In the genomic region with DNA sequence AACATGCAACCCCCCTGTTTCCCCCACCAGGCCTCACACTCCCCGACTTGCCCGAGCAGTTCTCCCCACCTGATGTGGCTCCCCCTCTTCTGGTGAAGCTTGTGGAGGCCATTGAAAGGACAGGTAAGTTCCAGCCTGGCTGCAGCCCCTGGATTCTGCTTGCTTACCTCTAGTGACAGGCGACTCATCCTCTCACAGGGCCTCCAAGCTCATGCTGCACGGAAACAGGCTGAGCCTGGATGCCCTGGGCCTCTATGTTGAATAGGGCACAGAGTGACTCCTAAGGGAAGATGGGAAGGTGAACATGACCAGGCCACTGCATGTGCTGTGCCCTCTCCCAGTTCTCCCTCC, we compare ENCODE assay signal across 8 cellular contexts. TPM values are rescaled to one million over a fixed set of nuclear protein-coding genes. Genes with fewer than 3 reads are reported as not detected.
DNase-seq lines count a peak whose midpoint lies in the region; ATAC-seq and TF ChIP-seq lines count a peak whose summit lies in the region.

No MANE protein-coding gene starts in this region.

- no peak for TF ChIP-seq POLR2A in vagina (IDR thresholded peaks at IDR 0.05)

- H3K4ac ChIP-seq in mesenchymal stem cell (ENCODE audit: low read depth in 1 of 2, low read length in 2 of 2), result no peak overlapping the region

- 95% methylated on average over 4 of the region's 4 CpGs for WGBS in mesenchymal stem cell

- H3K36me3 Mint-ChIP-seq in activated T-helper 17 cell treated with anti-CD3 and anti-CD28 coated beads, Interleukin-2, amount 50 U/mL, for 72 hours (ENCODE audit: low read depth), result peaks cover 9% of the 10 kb centered on the region

- H3K27ac Mint-ChIP-seq in activated T-helper 17 cell treated with anti-CD3 and anti-CD28 coated beads, Interleukin-2, amount 50 U/mL, for 72 hours, result peak overlapping the region; percentile 83

- H2AK5ac ChIP-seq in mesenchymal stem cell (ENCODE audit: low read length, severe bottlenecking), result no peak overlapping the region

- no peak overlapping the region for H2AFZ ChIP-seq in mesenchymal stem cell (ENCODE audit: low read depth, low read length)

- H3K4me3 ChIP-seq in left ventricle myocardium inferior, result peak overlapping the region; percentile 66
- peak overlapping the region in 1 of 2 experiments; percentile 61 for H3K4me3 ChIP-seq in mesenchymal stem cell (ENCODE audit: insufficient read depth in 1 of 2, low read depth in 1 of 2, low read length in 2 of 2)
- H3K4me3 ChIP-seq in vagina, result peak overlapping the region in 1 of 2 donors; percentile 64

- peaks cover 5% of the 10 kb centered on the region for H3K4me1 Mint-ChIP-seq in activated T-helper 17 cell treated with anti-CD3 and anti-CD28 coated beads, Interleukin-2, amount 50 U/mL, for 72 hours

- peaks cover 25% of the 10 kb centered on the region for H3K79me1 ChIP-seq in mesenchymal stem cell (replicated peaks; ENCODE audit: low read length, poor library complexity, severe bottlenecking)

- no peak overlapping the region for H2BK15ac ChIP-seq in mesenchymal stem cell (ENCODE audit: low read depth, poor library complexity, severe bottlenecking)

- no peaks in the 10 kb centered on the region for H3K27me3 Mint-ChIP-seq in activated T-helper 17 cell treated with anti-CD3 and anti-CD28 coated beads, Interleukin-2, amount 50 U/mL, for 72 hours

- no peak for TF ChIP-seq CTCF in left ventricle myocardium inferior (IDR thresholded peaks at IDR 0.05; ENCODE audit: borderline replicate concordance)
- TF ChIP-seq CTCF in vagina (IDR thresholded peaks at IDR 0.05), result no peak

- H3K4me2 ChIP-seq in mesenchymal stem cell (ENCODE audit: low read length, poor library complexity, severe bottlenecking), result no peak overlapping the region

- no peak overlapping the region for H2BK5ac ChIP-seq in mesenchymal stem cell (ENCODE audit: low read depth, low read length, poor library complexity, severe bottlenecking)

- DNase-seq in left ventricle myocardium inferior (no peak), cardiac septum (ENCODE audit: low spot score) (no peak), mesenchymal stem cell (no peak), vagina (ENCODE audit: extremely low spot score in 2 of 2) (peak in 1 of 2 donors; percentile 82), NCI-H226 (no peak), Kasumi-1 (lab: John Stamatoyannopoulos, UW) (no peak)

- intact Hi-C loops in left ventricle myocardium inferior (cut with micrococcal nuclease), result no loop called here
- intact Hi-C loops in cardiac septum (cut with DNase I), result no loop called here
- intact Hi-C loops in vagina (cut with DNase I), result no loop called here

- H3K14ac ChIP-seq in mesenchymal stem cell (ENCODE audit: low read length in 2 of 2), result no peak overlapping the region

- H3K27me3 ChIP-seq in left ventricle myocardium inferior (ENCODE audit: low read depth), result no peaks in the 10 kb centered on the region
- no peaks in the 10 kb centered on the region for H3K27me3 ChIP-seq in mesenchymal stem cell (ENCODE audit: control insufficient read depth in 1 of 2, insufficient read depth in 1 of 2, low read length in 2 of 2)
- H3K27me3 ChIP-seq in vagina, result no peaks in the 10 kb centered on the region

- H3K9me3 ChIP-seq in left ventricle myocardium inferior (replicated peaks), result no peaks in the 10 kb centered on the region
- no peaks in the 10 kb centered on the region for H3K9me3 ChIP-seq in mesenchymal stem cell (ENCODE audit: control insufficient read depth, low read length)
- no peaks in the 10 kb centered on the region for H3K9me3 ChIP-seq in vagina

- no peak overlapping the region for H3K23ac ChIP-seq in mesenchymal stem cell (ENCODE audit: low read length in 2 of 2)

- ATAC-seq in activated T-helper 17 cell treated with anti-CD3 and anti-CD28 coated beads, Interleukin-2, amount 50 U/mL, for 72 hours (replicated peaks), result no peak
- ATAC-seq in HG03095 (IDR thresholded peaks at IDR 0.05; ENCODE audit: unreplicated experiment), result no peak

- H3K4me1 ChIP-seq in left ventricle myocardium inferior (peaks cover 47% of the 10 kb centered on the region), mesenchymal stem cell (ENCODE audit: control insufficient read depth, insufficient read depth, low read depth, low read length) (peaks cover 35% of the 10 kb centered on the region), vagina (peaks cover 47% of the 10 kb centered on the region)

- H3K36me3 ChIP-seq in left ventricle myocardium inferior (peaks cover 48% of the 10 kb centered on the region), mesenchymal stem cell (ENCODE audit: control insufficient read depth in 1 of 2, insufficient read depth in 2 of 2, low read depth in 1 of 2, low read length in 2 of 2) (peaks cover 43 to 67% of the 10 kb centered on the region in 2 experiments), vagina (peaks cover 0 to 30% of the 10 kb centered on the region in 2 donors)

- H3K9ac ChIP-seq in mesenchymal stem cell (ENCODE audit: low read length), result peak overlapping the region; percentile 51

- H4K91ac ChIP-seq in mesenchymal stem cell (ENCODE audit: low read length), result no peak overlapping the region

- no peak overlapping the region for H2BK120ac ChIP-seq in mesenchymal stem cell (ENCODE audit: low read depth, low read length)

- peak overlapping the region; percentile 91 for H3K27ac ChIP-seq in left ventricle myocardium inferior (replicated peaks)
- no peak overlapping the region for H3K27ac ChIP-seq in mesenchymal stem cell (ENCODE audit: low read length, poor library complexity, severe bottlenecking)
- peak overlapping the region; percentile 73 for H3K27ac ChIP-seq in vagina

- peak overlapping the region in 1 of 2 experiments; percentile 14 for H3K18ac ChIP-seq in mesenchymal stem cell (ENCODE audit: low read depth in 1 of 2, low read length in 2 of 2)

- no peaks in the 10 kb centered on the region for H3K9me3 Mint-ChIP-seq in activated T-helper 17 cell treated with anti-CD3 and anti-CD28 coated beads, Interleukin-2, amount 50 U/mL, for 72 hours

- peak overlapping the region; percentile 88 for H4K8ac ChIP-seq in mesenchymal stem cell (ENCODE audit: low read length)

- H3K4me3 Mint-ChIP-seq in activated T-helper 17 cell treated with anti-CD3 and anti-CD28 coated beads, Interleukin-2, amount 50 U/mL, for 72 hours, result peak overlapping the region; percentile 74

- no peak overlapping the region for H2BK12ac ChIP-seq in mesenchymal stem cell (ENCODE audit: low read length in 2 of 2)

RNA-seq across cellular contexts. Expression of a gene that starts 7.5 kb away (rescaled TPM):
- total RNA-seq in left ventricle myocardium inferior, result 28.0 TPM
- 28.3 TPM for total RNA-seq in cardiac septum
- 10 to 100 TPM; 13.0 to 21.8 TPM for total RNA-seq in activated T-helper 17 cell treated with anti-CD3 and anti-CD28 coated beads, Interleukin-2, amount 50 U/mL, for 72 hours
- polyA plus RNA-seq in mesenchymal stem cell (2013, experiment 1 of 2), result 83.2 TPM
- 80.2 TPM for polyA plus RNA-seq in mesenchymal stem cell (2013, experiment 2 of 2)
- 24.8 TPM for total RNA-seq in vagina

RNA-seq across cellular contexts. Expression of a gene that starts 13.2 kb away (rescaled TPM):
- total RNA-seq in left ventricle myocardium inferior, result 23.3 TPM
- 14.6 TPM for total RNA-seq in cardiac septum
- 10 to 100 TPM; 51.7 to 81.1 TPM for total RNA-seq in activated T-helper 17 cell treated with anti-CD3 and anti-CD28 coated beads, Interleukin-2, amount 50 U/mL, for 72 hours
- polyA plus RNA-seq in mesenchymal stem cell (2013, experiment 1 of 2), result 28.4 TPM
- polyA plus RNA-seq in mesenchymal stem cell (2013, experiment 2 of 2), result 27.7 TPM
- 43.7 TPM for total RNA-seq in vagina

RNA-seq across cellular contexts. Expression of a gene that starts 32.6 kb away (rescaled TPM):
- total RNA-seq in left ventricle myocardium inferior, result 12.5 TPM
- 14.6 TPM for total RNA-seq in cardiac septum
- total RNA-seq in activated T-helper 17 cell treated with anti-CD3 and anti-CD28 coated beads, Interleukin-2, amount 50 U/mL, for 72 hours, result 10 to 100 TPM in 1 of 2 donors, 1 to 10 TPM in 1; 4.2 to 12.0 TPM
- 19.7 TPM for polyA plus RNA-seq in mesenchymal stem cell (2013, experiment 1 of 2)
- polyA plus RNA-seq in mesenchymal stem cell (2013, experiment 2 of 2), result 20.2 TPM
- 10.3 TPM for total RNA-seq in vagina

RNA-seq across cellular contexts. Expression of a gene that starts 43.4 kb away (rescaled TPM):
- total RNA-seq in left ventricle myocardium inferior (37.4 TPM), cardiac septum (21.7 TPM), vagina (5.6 TPM)
- 1 to 10 TPM; 7.2 to 9.5 TPM for total RNA-seq in activated T-helper 17 cell treated with anti-CD3 and anti-CD28 coated beads, Interleukin-2, amount 50 U/mL, for 72 hours
- polyA plus RNA-seq in mesenchymal stem cell (2013, experiment 1 of 2), result 5.6 TPM
- 5.8 TPM for polyA plus RNA-seq in mesenchymal stem cell (2013, experiment 2 of 2)
